ENCODE assay signal across 12 cellular contexts in the genomic region with DNA sequence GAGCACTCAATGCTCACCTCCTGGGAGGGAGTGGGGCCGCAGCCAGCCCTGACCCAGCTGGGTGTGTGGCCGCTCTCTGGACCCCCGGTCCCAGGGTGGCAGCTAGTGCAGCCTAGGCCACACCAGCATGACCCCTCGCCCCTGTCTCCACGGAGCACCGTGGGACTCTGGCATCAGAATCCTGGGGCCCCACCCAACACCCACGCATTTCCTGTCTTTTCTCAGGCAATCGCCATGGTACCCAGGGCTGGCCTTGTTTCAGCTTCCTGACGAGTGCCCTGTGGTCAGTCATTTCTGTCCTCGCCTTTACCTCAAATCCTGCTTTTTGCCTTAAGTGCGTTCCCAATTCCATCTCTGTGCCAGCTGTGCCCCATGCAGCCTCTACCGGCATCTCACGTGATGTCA. TPM values are rescaled to one million over a fixed set of nuclear protein-coding genes. Genes with fewer than 3 reads are reported as not detected.
DNase-seq lines count a peak whose midpoint lies in the region; ATAC-seq and TF ChIP-seq lines count a peak whose summit lies in the region.
"Had no signal": no experiment of that assay in that cellular context is flagged by ENCODE, and none has a peak within 500 bp of the region (broad histone marks: within the 10 kb centered on the region; RNA-seq: fewer than 3 reads in every experiment).

No MANE protein-coding gene starts in this region.

- TF ChIP-seq CTCF in fibroblast of pulmonary artery (IDR thresholded peaks at IDR 0.05; ENCODE audit: low read length, missing control alignments) = no peak

- no peaks in the 10 kb centered on the region for H3K36me3 Mint-ChIP-seq in activated T-cell treated with anti-CD3 and anti-CD28 coated beads, Interleukin-2, amount 50 U/mL, for 72 hours (ENCODE audit: insufficient read depth in 2 of 2)
- no peaks in the 10 kb centered on the region for H3K36me3 Mint-ChIP-seq in stimulated activated effector memory CD8-positive, alpha-beta T cell treated with anti-CD3 and anti-CD28 coated beads, Interleukin-12 subunit alpha, Interleukin-12 subunit beta, amount 100 ng/mL, for 72 hours

- peaks cover 19% of the 10 kb centered on the region for H3K4me1 Mint-ChIP-seq in activated T-cell treated with anti-CD3 and anti-CD28 coated beads, Interleukin-2, amount 50 U/mL, for 72 hours (ENCODE audit: low read depth)
- peaks cover 43% of the 10 kb centered on the region for H3K4me1 Mint-ChIP-seq in stimulated activated effector memory CD8-positive, alpha-beta T cell treated with anti-CD3 and anti-CD28 coated beads, Interleukin-12 subunit alpha, Interleukin-12 subunit beta, amount 100 ng/mL, for 72 hours

- no peak overlapping the region for H3K27ac Mint-ChIP-seq in activated T-cell treated with anti-CD3 and anti-CD28 coated beads, Interleukin-2, amount 50 U/mL, for 72 hours
- no peak overlapping the region for H3K27ac Mint-ChIP-seq in stimulated activated effector memory CD8-positive, alpha-beta T cell treated with anti-CD3 and anti-CD28 coated beads, Interleukin-12 subunit alpha, Interleukin-12 subunit beta, amount 100 ng/mL, for 72 hours

- DNase-seq in activated T-cell treated with anti-CD3 and anti-CD28 coated beads, Interleukin-2, amount 50 U/mL, for 72 hours = peak in 1 of 2 donors; percentile 33
- DNase-seq in activated T-cell treated with anti-CD3 and anti-CD28 coated beads for 4 hours (no peak), RPMI7951 (ENCODE audit: low read depth) (peak; percentile 73), fibroblast of pulmonary artery (ENCODE audit: low read depth) (peak; percentile 69), NCI-H1105 (lab: John Stamatoyannopoulos, UW) (no peak)
- DNase-seq in stimulated activated effector memory CD8-positive, alpha-beta T cell treated with anti-CD3 and anti-CD28 coated beads, Interleukin-12 subunit alpha, Interleukin-12 subunit beta, amount 100 ng/mL, for 72 hours (ENCODE audit: low spot score in 2 of 2) = no peak
- no peak for DNase-seq in activated effector memory CD4-positive, alpha-beta T cell treated with Interleukin-2 at 50 U/mL for 16 hours
- DNase-seq: AML-193; NCI-H2227 treated with DMSO at 0.1 percent for 48 hours; stimulated activated CD4-positive, alpha-beta T cell treated with anti-CD3 and anti-CD28 coated beads, Interleukin-2, amount 100 ng/mL, for 48 hours had no signal

- peak; percentile 25 to 59 for ATAC-seq in activated T-cell treated with anti-CD3 and anti-CD28 coated beads, Interleukin-2, amount 50 U/mL, for 72 hours (replicated peaks in 1 of 2)
- peak; percentile 24 for ATAC-seq in stimulated activated effector memory CD8-positive, alpha-beta T cell treated with anti-CD3 and anti-CD28 coated beads, Interleukin-12 subunit alpha, Interleukin-12 subunit beta, amount 100 ng/mL, for 72 hours
- ATAC-seq in GM21619 (IDR thresholded peaks at IDR 0.05; ENCODE audit: unreplicated experiment) = no peak
- ATAC-seq: mucosa of descending colon had no signal

- H3K4me3 Mint-ChIP-seq in activated T-cell treated with anti-CD3 and anti-CD28 coated beads, Interleukin-2, amount 50 U/mL, for 72 hours = no peak overlapping the region
- no peak overlapping the region for H3K4me3 Mint-ChIP-seq in stimulated activated effector memory CD8-positive, alpha-beta T cell treated with anti-CD3 and anti-CD28 coated beads, Interleukin-12 subunit alpha, Interleukin-12 subunit beta, amount 100 ng/mL, for 72 hours

- no peak overlapping the region for H3K4me3 ChIP-seq in fibroblast of pulmonary artery (replicated peaks; ENCODE audit: low read depth, low read length)
- H3K4me3 ChIP-seq: mucosa of descending colon had no signal

- no peaks in the 10 kb centered on the region for H3K9me3 Mint-ChIP-seq in activated T-cell treated with anti-CD3 and anti-CD28 coated beads, Interleukin-2, amount 50 U/mL, for 72 hours
- no peaks in the 10 kb centered on the region for H3K9me3 Mint-ChIP-seq in stimulated activated effector memory CD8-positive, alpha-beta T cell treated with anti-CD3 and anti-CD28 coated beads, Interleukin-12 subunit alpha, Interleukin-12 subunit beta, amount 100 ng/mL, for 72 hours

- H3K27me3 Mint-ChIP-seq in activated T-cell treated with anti-CD3 and anti-CD28 coated beads, Interleukin-2, amount 50 U/mL, for 72 hours (ENCODE audit: low read depth) = no peaks in the 10 kb centered on the region

RNA-seq across cellular contexts. Expression of a gene that starts 15.9 kb away (rescaled TPM):
- 10 to 100 TPM; 36.5 to 44.9 TPM for total RNA-seq in activated T-cell treated with anti-CD3 and anti-CD28 coated beads, Interleukin-2, amount 50 U/mL, for 72 hours
- 18.1 and 18.6 TPM in 2 replicates for total RNA-seq in RPMI7951 (2014; rRNA removed; shearing (Covaris generic))

RNA-seq across cellular contexts. Expression of a gene that starts 29.7 kb away (rescaled TPM):
- 10 to 100 TPM; 31.3 to 34.5 TPM for total RNA-seq in activated T-cell treated with anti-CD3 and anti-CD28 coated beads, Interleukin-2, amount 50 U/mL, for 72 hours
- total RNA-seq in RPMI7951 (2014; rRNA removed; shearing (Covaris generic)) = 13.7 and 13.9 TPM in 2 replicates

Comparison
In these comparisons a context has a peak if more than half of its experiments do, and no peak if none do; other contexts are left out.
1. DNase-seq: peak in RPMI7951 (single experiment) and fibroblast of pulmonary artery (single experiment); none in activated T-cell treated with anti-CD3 and anti-CD28 coated beads for 4 hours (single experiment), stimulated activated effector memory CD8-positive, alpha-beta T cell treated with anti-CD3 and anti-CD28 coated beads, Interleukin-12 subunit alpha, Interleukin-12 subunit beta, amount 100 ng/mL, for 72 hours (0 of 2), activated effector memory CD4-positive, alpha-beta T cell treated with Interleukin-2 at 50 U/mL for 16 hours (single experiment) and NCI-H1105 (single experiment).